In genomic region chr1:100075773-100076172, GRCh38 we compare ENCODE assay signal across 7 cellular contexts. TPM values are rescaled to one million over a fixed set of nuclear protein-coding genes. Genes with fewer than 3 reads are reported as not detected.
DNase-seq lines count a peak whose midpoint lies in the region; ATAC-seq and TF ChIP-seq lines count a peak whose summit lies in the region.

No MANE protein-coding gene starts in this region.

- H3K4me3 Mint-ChIP-seq in progenitor cell of endocrine pancreas (ENCODE audit: low read depth): no peak overlapping the region
- H3K4me3 Mint-ChIP-seq in activated T-cell treated with anti-CD3 and anti-CD28 coated beads, Interleukin-2, amount 50 U/mL, for 4 hours: no peak overlapping the region

- H3K27me3 Mint-ChIP-seq in progenitor cell of endocrine pancreas: no peaks in the 10 kb centered on the region
- no peaks in the 10 kb centered on the region for H3K27me3 Mint-ChIP-seq in activated T-cell treated with anti-CD3 and anti-CD28 coated beads, Interleukin-2, amount 50 U/mL, for 4 hours (ENCODE audit: low read depth)

- TF ChIP-seq CTCF in progenitor cell of endocrine pancreas (IDR thresholded peaks at IDR 0.05; ENCODE audit: unreplicated experiment): no peak

- peaks cover 19% of the 10 kb centered on the region for H3K36me3 Mint-ChIP-seq in progenitor cell of endocrine pancreas (ENCODE audit: insufficient read depth)
- H3K36me3 Mint-ChIP-seq in activated T-cell treated with anti-CD3 and anti-CD28 coated beads, Interleukin-2, amount 50 U/mL, for 4 hours (ENCODE audit: insufficient read depth): peaks cover 46% of the 10 kb centered on the region

- DNase-seq in progenitor cell of endocrine pancreas (ENCODE audit: low spot score, unreplicated experiment) (no peak), NCI-H2081 (lab: John Stamatoyannopoulos, UW) (no peak), glomerular visceral epithelial cell (ENCODE audit: extremely low spot score) (no peak)
- DNase-seq in activated T-cell treated with anti-CD3 and anti-CD28 coated beads, Interleukin-2, amount 50 U/mL, for 4 hours: no peak

- peak overlapping the region; percentile 45 for H3K27ac Mint-ChIP-seq in progenitor cell of endocrine pancreas

- ATAC-seq in GM18870 (IDR thresholded peaks at IDR 0.05; ENCODE audit: unreplicated experiment) (peak; percentile 48), GM21825 (IDR thresholded peaks at IDR 0.05; ENCODE audit: unreplicated experiment) (peak; percentile 50), HG03558 (IDR thresholded peaks at IDR 0.05; ENCODE audit: extremely low read depth, unreplicated experiment) (peak; percentile 33)
- ATAC-seq in activated T-cell treated with anti-CD3 and anti-CD28 coated beads, Interleukin-2, amount 50 U/mL, for 4 hours: no peak

- H3K4me1 Mint-ChIP-seq in progenitor cell of endocrine pancreas (ENCODE audit: low read depth): no peaks in the 10 kb centered on the region
- H3K4me1 Mint-ChIP-seq in activated T-cell treated with anti-CD3 and anti-CD28 coated beads, Interleukin-2, amount 50 U/mL, for 4 hours (ENCODE audit: low read depth): no peaks in the 10 kb centered on the region

- no peaks in the 10 kb centered on the region for H3K9me3 Mint-ChIP-seq in progenitor cell of endocrine pancreas (ENCODE audit: low read depth)
- H3K9me3 Mint-ChIP-seq in activated T-cell treated with anti-CD3 and anti-CD28 coated beads, Interleukin-2, amount 50 U/mL, for 4 hours: no peaks in the 10 kb centered on the region

RNA-seq across cellular contexts. Expression of gene SASS6, which starts 57.0 kb away (rescaled TPM):
- total RNA-seq in progenitor cell of endocrine pancreas: 11.1 and 11.5 TPM in 2 replicates
- total RNA-seq in activated T-cell treated with anti-CD3 and anti-CD28 coated beads, Interleukin-2, amount 50 U/mL, for 4 hours: 1 to 10 TPM; 6.4 to 8.2 (median 6.5) TPM

RNA-seq across cellular contexts. Expression of gene TRMT13, which starts 57.2 kb away (rescaled TPM):
- total RNA-seq in progenitor cell of endocrine pancreas: 23.9 and 26.2 TPM in 2 replicates
- total RNA-seq in activated T-cell treated with anti-CD3 and anti-CD28 coated beads, Interleukin-2, amount 50 U/mL, for 4 hours: 10 to 100 TPM; 25.5 to 30.0 (median 26.3) TPM

Comparison
In these comparisons a context has a peak if more than half of its experiments do, and no peak if none do; other contexts are left out.
1. ATAC-seq: peak in GM18870 (single experiment), GM21825 (single experiment) and HG03558 (single experiment); none in activated T-cell treated with anti-CD3 and anti-CD28 coated beads, Interleukin-2, amount 50 U/mL, for 4 hours (0 of 2).